1 cellular context compared by ENCODE assay signal in genomic region chr20:50256577-50256976, GRCh38.
TF ChIP-seq lines count a peak whose summit lies in the region.

No MANE protein-coding gene starts in this region.

TF ChIP-seq in K562, 482 proteins besides CTCF, POLR2A, EP300 and RAD21 (continued from another document):
- TF ChIP-seq CTCFL (IDR thresholded peaks at IDR 0.05; ENCODE audit: borderline replicate concordance, insufficient read depth, low read depth, low read length, poor library complexity, severe bottlenecking) = peak; percentile 48
- peak; percentile 58 for TF ChIP-seq ZBTB40 (IDR thresholded peaks at IDR 0.05)
- no peak for TF ChIP-seq ZBTB40 (CRISPR knock-in tag; IDR thresholded peaks at IDR 0.05)
- TF ChIP-seq HOXB6 (CRISPR knock-in tag; IDR thresholded peaks at IDR 0.05; ENCODE audit: borderline replicate concordance) = no peak
